11 cellular contexts compared by ENCODE assay signal in the genomic region with DNA sequence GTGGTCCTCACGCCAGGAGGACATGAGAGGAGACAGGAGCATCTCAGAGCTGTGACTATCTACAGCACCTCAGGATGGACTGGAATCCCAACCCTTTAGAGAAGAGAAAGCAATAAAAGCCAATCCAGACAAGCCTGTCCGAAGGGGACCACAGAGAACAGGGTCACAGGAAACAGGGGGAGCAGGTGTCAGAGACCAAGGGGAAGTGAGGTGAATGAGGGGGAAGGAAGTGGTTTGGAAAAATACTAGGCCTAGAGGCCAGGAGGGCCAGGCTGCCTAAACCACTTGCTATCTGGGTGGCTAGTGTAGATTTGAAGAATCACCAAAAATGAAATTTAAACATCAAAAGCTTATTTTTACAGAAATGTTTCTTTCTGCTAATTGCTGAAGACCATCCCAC. TPM values are rescaled to one million over a fixed set of nuclear protein-coding genes. Genes with fewer than 3 reads are reported as not detected.
DNase-seq lines count a peak whose midpoint lies in the region; ATAC-seq and TF ChIP-seq lines count a peak whose summit lies in the region.
"Had no signal": no experiment of that assay in that cellular context is flagged by ENCODE, and none has a peak within 500 bp of the region (broad histone marks: within the 10 kb centered on the region; RNA-seq: fewer than 3 reads in every experiment).

No MANE protein-coding gene starts in this region.

- H3K27me3 Mint-ChIP-seq in neural crest cell (ENCODE audit: low read depth), result no peaks in the 10 kb centered on the region
- no peaks in the 10 kb centered on the region for H3K27me3 Mint-ChIP-seq in CD4-positive, alpha-beta T cell

- no peaks in the 10 kb centered on the region for H3K9me3 Mint-ChIP-seq in neural crest cell
- no peaks in the 10 kb centered on the region for H3K9me3 Mint-ChIP-seq in CD4-positive, alpha-beta T cell

- no peak overlapping the region for H3K27ac ChIP-seq in CD4-positive, alpha-beta T cell (ENCODE audit: low read depth, low read length)
- H3K27ac ChIP-seq in heart right ventricle, result no peak overlapping the region
- H3K27ac ChIP-seq: A549 had no signal

- DNase-seq in activated CD4-positive, CD25-positive, alpha-beta regulatory T cell treated with anti-CD3 and anti-CD28 coated beads, Interleukin-2, amount 50 U/mL, for 72 hours, result no peak
- peak; percentile 2 for DNase-seq in MV-4-11 (lab: John Stamatoyannopoulos, UW)
- DNase-seq in neural crest cell (ENCODE audit: low read depth, low spot score), result no peak
- DNase-seq in CD4-positive, alpha-beta T cell, result no peak
- no peak for DNase-seq in NCI-H510A (lab: John Stamatoyannopoulos, UW)
- DNase-seq in heart right ventricle, result no peak
- DNase-seq: Right ventricle myocardium superior had no signal

- ATAC-seq in activated CD4-positive, CD25-positive, alpha-beta regulatory T cell treated with anti-CD3 and anti-CD28 coated beads, Interleukin-2, amount 50 U/mL, for 24 hours, result peak; percentile 17 to 43
- ATAC-seq in HG02759 (IDR thresholded peaks at IDR 0.05; ENCODE audit: unreplicated experiment) (peak; percentile 66), heart right ventricle (no peak)
- no peak for ATAC-seq in CD4-positive, alpha-beta T cell (ENCODE audit: poor library complexity)
- ATAC-seq: A549 had no signal

- H3K27ac Mint-ChIP-seq in neural crest cell (ENCODE audit: unreplicated experiment), result peak overlapping the region; percentile 68
- H3K27ac Mint-ChIP-seq in CD4-positive, alpha-beta T cell, result no peak overlapping the region

- intact Hi-C loops in CD4-positive, alpha-beta T cell (cut with DNase I, micrococcal nuclease), result no loop called here
- intact Hi-C loops in heart right ventricle (cut with DNase I), result no loop called here

- no peak overlapping the region for H3K4me3 ChIP-seq in heart right ventricle
- H3K4me3 ChIP-seq: A549, lung had no signal

- H3K36me3 Mint-ChIP-seq in neural crest cell (ENCODE audit: low read depth), result peaks cover 25% of the 10 kb centered on the region
- peaks cover 77% of the 10 kb centered on the region for H3K36me3 Mint-ChIP-seq in CD4-positive, alpha-beta T cell (ENCODE audit: low read depth)

- H3K4me3 Mint-ChIP-seq in neural crest cell, result no peak overlapping the region
- no peak overlapping the region for H3K4me3 Mint-ChIP-seq in CD4-positive, alpha-beta T cell

- H3K9me3 ChIP-seq in CD4-positive, alpha-beta T cell (ENCODE audit: control insufficient read depth, low read length), result no peaks in the 10 kb centered on the region
- no peaks in the 10 kb centered on the region for H3K9me3 ChIP-seq in heart right ventricle
- H3K9me3 ChIP-seq: A549 had no signal

- H3K27me3 ChIP-seq in CD4-positive, alpha-beta T cell (ENCODE audit: control insufficient read depth, insufficient read depth, low read length), result no peaks in the 10 kb centered on the region
- no peaks in the 10 kb centered on the region for H3K27me3 ChIP-seq in heart right ventricle

- peaks cover 0 to 10% (median 0%) of the 10 kb centered on the region in 9 donors for H3K4me1 ChIP-seq in heart right ventricle
- H3K4me1 ChIP-seq: A549 had no signal

- peaks cover 0 to 96% (median 15%) of the 10 kb centered on the region in 9 donors for H3K36me3 ChIP-seq in heart right ventricle

- 50 to 51% methylated on average over 2 of the region's 2 CpGs for WGBS in heart right ventricle, 2 donors

- TF ChIP-seq CTCF in neural crest cell (conservative IDR thresholded peaks at IDR 0.05), result no peak
- TF ChIP-seq CTCF in CD4-positive, alpha-beta T cell (IDR thresholded peaks at IDR 0.05), result no peak
- TF ChIP-seq CTCF in heart right ventricle (IDR thresholded peaks at IDR 0.05), result no peak

- CTCF ChIA-PET in CD4-positive, alpha-beta T cell (lab: Charles Lee), result interaction anchor here (1.0 kb wide), 1 partner anchor 16 kb away, joined by 3 read pairs; the partner anchor contains the start of gene TMTC4

- peaks cover 6% of the 10 kb centered on the region for H3K4me1 Mint-ChIP-seq in neural crest cell
- peaks cover 19% of the 10 kb centered on the region for H3K4me1 Mint-ChIP-seq in CD4-positive, alpha-beta T cell (ENCODE audit: low read depth)

- POLR2A ChIA-PET in CD4-positive, alpha-beta T cell (lab: Charles Lee), result interaction anchor here (0.9 kb wide), 1 partner anchor 16 kb away, joined by 4 read pairs; the partner anchor contains the start of gene TMTC4

RNA-seq across cellular contexts. Expression of gene TMTC4, which starts 16.2 kb away (rescaled TPM):
- total RNA-seq in neural crest cell (51.7 and 57.1 TPM in 2 replicates), heart right ventricle (1 to 10 TPM; 4.4 to 9.4 (median 6.5) TPM)
- total RNA-seq in CD4-positive, alpha-beta T cell, result 1 to 10 TPM; 8.0 to 9.3 TPM
- 1 to 10 TPM; 2.5 to 4.4 TPM for polyA plus RNA-seq in heart right ventricle

Comparison
In these comparisons a context has a peak if more than half of its experiments do, and no peak if none do; other contexts are left out.
1. ATAC-seq: peak in activated CD4-positive, CD25-positive, alpha-beta regulatory T cell treated with anti-CD3 and anti-CD28 coated beads, Interleukin-2, amount 50 U/mL, for 24 hours (2 of 2) and HG02759 (single experiment); none in CD4-positive, alpha-beta T cell (single experiment) and heart right ventricle (0 of 8).